Comparison of ENCODE assay signal across 1 cellular context in the genomic region with DNA sequence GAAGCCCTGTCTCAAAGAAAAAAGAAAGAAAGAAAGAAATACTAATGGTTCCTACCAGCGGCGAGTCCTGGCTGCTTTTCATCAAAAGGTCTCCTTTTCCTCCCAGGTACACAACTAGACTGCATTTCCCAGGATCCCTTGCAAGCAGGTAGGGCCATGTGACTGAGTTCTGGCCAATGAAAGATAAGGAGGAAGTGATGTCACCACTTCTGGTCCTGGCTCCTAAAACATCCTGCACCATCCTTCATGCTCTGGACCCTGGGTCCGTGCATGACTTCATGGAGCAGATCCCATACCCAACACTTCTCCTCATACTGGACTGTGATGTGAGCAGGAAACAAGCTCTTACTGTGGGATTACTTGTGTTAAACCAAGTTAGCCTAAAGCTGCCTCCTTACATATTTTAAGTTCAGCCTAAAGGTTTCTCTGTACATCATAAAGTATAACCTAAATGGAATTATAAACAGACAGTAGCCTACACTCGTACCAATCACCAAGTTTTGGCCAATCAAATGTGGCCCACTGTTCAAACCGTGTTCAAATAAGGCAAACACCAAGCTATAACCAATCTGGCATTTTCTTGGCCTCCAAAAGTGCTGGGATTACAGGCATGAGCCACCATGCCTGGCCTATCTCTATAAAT.
A peak's percentile ranks its signal among the peaks of the same experiment; 100 is the strongest.
TF ChIP-seq lines count a peak whose summit lies in the region.

No MANE protein-coding gene starts in this region.

TF ChIP-seq in HepG2, 621 proteins besides CTCF, POLR2A, EP300 and RAD21 (continued from another document):
- TF ChIP-seq, protein P1, sequence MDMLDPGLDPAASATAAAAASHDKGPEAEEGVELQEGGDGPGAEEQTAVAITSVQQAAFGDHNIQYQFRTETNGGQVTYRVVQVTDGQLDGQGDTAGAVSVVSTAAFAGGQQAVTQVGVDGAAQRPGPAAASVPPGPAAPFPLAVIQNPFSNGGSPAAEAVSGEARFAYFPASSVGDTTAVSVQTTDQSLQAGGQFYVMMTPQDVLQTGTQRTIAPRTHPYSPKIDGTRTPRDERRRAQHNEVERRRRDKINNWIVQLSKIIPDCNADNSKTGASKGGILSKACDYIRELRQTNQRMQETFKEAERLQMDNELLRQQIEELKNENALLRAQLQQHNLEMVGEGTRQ (IDR thresholded peaks at IDR 0.05; ENCODE audit: low read depth, low read length) = peak; percentile 78
- TF ChIP-seq, protein P1 (CRISPR knock-in tag; IDR thresholded peaks at IDR 0.05; ENCODE audit: borderline replicate concordance) = peak; percentile 91; the same call in 1 of the 2 replicates
- TF ChIP-seq GABPB1 (CRISPR knock-in tag; IDR thresholded peaks at IDR 0.05) (peak; percentile 73), ZEB1 (IDR thresholded peaks at IDR 0.05; ENCODE audit: insufficient replicate concordance, low read depth) (no peak), NFYB (CRISPR knock-in tag; IDR thresholded peaks at IDR 0.05) (peak; percentile 78)
TF ChIP-seq in HepG2: peak in this region for 12.
